ENCODE assay signal across 8 cellular contexts in the genomic region with DNA sequence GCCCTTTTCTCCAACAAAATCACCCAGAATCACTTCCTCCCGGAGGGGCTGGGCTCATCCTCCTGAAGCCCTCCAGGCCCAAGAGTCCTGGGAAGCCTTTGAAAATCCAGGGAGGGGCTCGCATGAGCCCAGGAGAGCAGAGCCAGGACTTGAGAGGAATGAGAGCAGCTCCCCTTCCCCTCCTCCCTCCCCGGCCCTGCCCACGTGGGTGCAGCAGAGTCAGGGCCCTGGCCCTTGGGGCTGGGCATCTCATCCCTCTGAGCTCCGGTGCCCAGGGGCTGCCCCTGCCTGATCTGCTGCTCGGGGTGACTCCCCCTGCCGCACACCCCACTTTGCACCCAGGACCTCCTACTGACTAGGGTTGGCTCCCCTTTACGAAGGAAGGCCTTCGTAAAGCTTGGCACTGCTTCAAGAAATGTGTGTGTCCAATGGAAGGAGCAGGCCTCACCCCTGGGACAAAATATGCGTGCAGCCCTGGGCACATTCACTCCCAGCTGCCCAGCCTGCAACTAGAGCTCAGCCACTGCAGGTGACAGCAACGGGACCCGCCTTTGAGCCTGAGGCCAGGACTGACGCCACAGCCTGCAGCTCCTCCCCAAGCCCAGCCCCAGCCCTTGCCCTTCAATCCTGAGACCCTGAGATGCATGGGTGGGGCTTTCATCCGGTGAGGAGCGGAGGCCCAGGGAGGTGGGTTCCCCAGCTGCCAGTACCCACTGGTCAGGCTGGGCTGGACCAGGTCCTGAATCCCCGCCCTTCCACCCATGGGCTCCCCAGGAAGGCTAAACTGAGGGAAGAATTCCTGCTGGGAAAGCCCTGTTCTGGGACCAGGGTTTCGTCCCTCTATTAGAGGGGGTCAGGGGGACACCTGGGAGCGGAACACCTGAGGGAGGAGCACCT. TPM values are rescaled to one million over a fixed set of nuclear protein-coding genes. Genes with fewer than 3 reads are reported as not detected.
A peak's percentile ranks its signal among the peaks of the same experiment; 100 is the strongest.
DNase-seq lines count a peak whose midpoint lies in the region; ATAC-seq and TF ChIP-seq lines count a peak whose summit lies in the region.

No MANE protein-coding gene starts in this region.

- peaks cover 56% of the 10 kb centered on the region for H3K79me2 ChIP-seq in hepatocyte

- TF ChIP-seq CTCF in hepatocyte (IDR thresholded peaks at IDR 0.05; ENCODE audit: poor library complexity) (no peak), stomach (IDR thresholded peaks at IDR 0.05) (no peak)

- 52% methylated on average over 18 of the region's 18 CpGs for WGBS in hepatocyte (ENCODE audit: low lambda C conversion rate, missing lambda C conversion rate)
- 26 to 35% (median 30%) methylated on average over 14 to 18 of the region's 18 CpGs for WGBS in stomach, 5 donors

- no peaks in the 10 kb centered on the region for H3K9me2 ChIP-seq in hepatocyte (replicated peaks; ENCODE audit: insufficient read depth)

- no peak for ATAC-seq in HG03095 (IDR thresholded peaks at IDR 0.05; ENCODE audit: unreplicated experiment)
- no peak for ATAC-seq in HG03196 (IDR thresholded peaks at IDR 0.05; ENCODE audit: unreplicated experiment)

- no peaks in the 10 kb centered on the region for H4K20me1 ChIP-seq in hepatocyte (ENCODE audit: insufficient read depth, poor library complexity, severe bottlenecking)

- TF ChIP-seq POLR2A in stomach (IDR thresholded peaks at IDR 0.05) = no peak

- H3K9me3 ChIP-seq in HUES6 (ENCODE audit: control insufficient read depth, insufficient read depth, low read depth, low read length) = no peaks in the 10 kb centered on the region
- no peaks in the 10 kb centered on the region for H3K9me3 ChIP-seq in hepatocyte (ENCODE audit: low read depth)
- no peaks in the 10 kb centered on the region for H3K9me3 ChIP-seq in stomach

- H3K4me3 ChIP-seq in HUES6 (ENCODE audit: low read depth, low read length) (peak overlapping the region; percentile 41), hepatocyte (no peak overlapping the region), stomach (no peak overlapping the region)

- DNase-seq in OCI-M1 (lab: John Stamatoyannopoulos, UW) (peak; percentile 56), hepatocyte (ENCODE audit: low spot score) (peak; percentile 84), stomach (peak; percentile 92), SW 1271 (lab: John Stamatoyannopoulos, UW) (no peak)
- no peak for DNase-seq in stimulated activated CD4-positive, alpha-beta T cell treated with anti-CD3 and anti-CD28 coated beads, Interleukin-15, amount 100 ng/mL, for 24 hours

- H3K4me2 ChIP-seq in hepatocyte = peak overlapping the region; percentile 43

- H3K9ac ChIP-seq in HUES6 (ENCODE audit: low read length) = no peak overlapping the region

- no peak overlapping the region for H2AFZ ChIP-seq in hepatocyte

- no peaks in the 10 kb centered on the region for H3K36me3 ChIP-seq in HUES6 (ENCODE audit: control insufficient read depth, insufficient read depth, low read length)
- H3K36me3 ChIP-seq in hepatocyte (replicated peaks; ENCODE audit: insufficient read depth, low read depth) = no peaks in the 10 kb centered on the region
- H3K36me3 ChIP-seq in stomach = peaks cover 0 to 31% (median 6%) of the 10 kb centered on the region in 4 donors

- peak overlapping the region; percentile 0; the same call in 1 of the 2 replicates for H3K27ac ChIP-seq in HUES6 (ENCODE audit: low read depth, low read length)
- H3K27ac ChIP-seq in hepatocyte = peak overlapping the region; percentile 99
- H3K27ac ChIP-seq in stomach = peak overlapping the region; percentile 88 to 97 (median 95)

- TF ChIP-seq EP300 in stomach (IDR thresholded peaks at IDR 0.05) = no peak

- H3K4me1 ChIP-seq in HUES6 (ENCODE audit: control insufficient read depth, insufficient read depth, low read length) = peaks cover 58% of the 10 kb centered on the region
- peaks cover 73% of the 10 kb centered on the region for H3K4me1 ChIP-seq in hepatocyte (ENCODE audit: insufficient read depth)
- H3K4me1 ChIP-seq in stomach = peaks cover 65 to 99% (median 88%) of the 10 kb centered on the region in 4 donors

- intact Hi-C loops in stomach (cut with DNase I; ENCODE audit: low total_unique reads) = no loop called here

- no peaks in the 10 kb centered on the region for H3K27me3 ChIP-seq in HUES6 (ENCODE audit: control insufficient read depth, insufficient read depth, low read length)
- H3K27me3 ChIP-seq in hepatocyte = no peaks in the 10 kb centered on the region
- H3K27me3 ChIP-seq in stomach = no peaks in the 10 kb centered on the region

RNA-seq across cellular contexts. Expression of a gene that starts 21.8 kb away (rescaled TPM):
- total RNA-seq in hepatocyte = 15.1 and 18.0 TPM in 2 replicates
- 10.7 and 12.7 TPM in 2 replicates for polyA plus RNA-seq in hepatocyte
- 100 to 1,000 TPM in 1 of 5 donors, 10 to 100 TPM in 3, 1 to 10 TPM in 1; 8.5 to 167 (median 22.9) TPM for total RNA-seq in stomach
- polyA plus RNA-seq in stomach = 10 to 100 TPM; 14.2 to 24.4 (median 22.7) TPM

Comparison
In these comparisons a context has a peak if more than half of its experiments do, and no peak if none do; other contexts are left out.
1. H3K27ac ChIP-seq: peak in every context shown above with its lines; median percentile 99 in hepatocyte; 95 in stomach; 0 in HUES6.
2. DNase-seq: peak in OCI-M1 (single experiment), hepatocyte (single experiment) and stomach (single experiment); none in SW 1271 (0 of 2) and stimulated activated CD4-positive, alpha-beta T cell treated with anti-CD3 and anti-CD28 coated beads, Interleukin-15, amount 100 ng/mL, for 24 hours (single experiment).